ENCODE assay signal across 2 cellular contexts in genomic region chr3:50221051-50221412, GRCh38.
TF ChIP-seq lines count a peak whose summit lies in the region.

No MANE protein-coding gene starts in this region.

TF ChIP-seq in GM12878, 131 proteins besides CTCF, POLR2A, EP300 and RAD21:
- TF ChIP-seq LARP7 (IDR thresholded peaks at IDR 0.05) (no peak), TCF7 (IDR thresholded peaks at IDR 0.05; ENCODE audit: borderline replicate concordance) (no peak), TAF1 (IDR thresholded peaks at IDR 0.05; ENCODE audit: borderline replicate concordance, low read depth, low read length) (no peak), ZBED1 (IDR thresholded peaks at IDR 0.05; ENCODE audit: borderline replicate concordance) (no peak), ASH2L (IDR thresholded peaks at IDR 0.05; ENCODE audit: borderline replicate concordance, low read depth) (no peak), JUNB (IDR thresholded peaks at IDR 0.05) (no peak), YBX1 (IDR thresholded peaks at IDR 0.05) (no peak), KAT2A (conservative IDR thresholded peaks at IDR 0.05; ENCODE audit: control insufficient read depth, low read depth, low read length) (no peak), ELK1 (IDR thresholded peaks at IDR 0.05; ENCODE audit: low read depth, low read length) (no peak), TARDBP (IDR thresholded peaks at IDR 0.05; ENCODE audit: borderline replicate concordance) (no peak), TBL1XR1 (IDR thresholded peaks at IDR 0.05; ENCODE audit: low read depth, low read length) (no peak), EED (IDR thresholded peaks at IDR 0.05; ENCODE audit: low read depth) (no peak), FOS (IDR thresholded peaks at IDR 0.05; ENCODE audit: borderline replicate concordance, extremely low read depth, insufficient read length) (no peak), FOXM1 (IDR thresholded peaks at IDR 0.05; ENCODE audit: low read depth, low read length) (no peak), RAD51 (IDR thresholded peaks at IDR 0.05) (no peak), PKNOX1 (IDR thresholded peaks at IDR 0.05) (no peak), MTA2 (IDR thresholded peaks at IDR 0.05; ENCODE audit: low read depth) (no peak), FOXK2 (IDR thresholded peaks at IDR 0.05) (no peak), POU2F2 (IDR thresholded peaks at IDR 0.05; ENCODE audit: borderline replicate concordance, low read depth, low read length) (no peak)

TF ChIP-seq in liver, 16 proteins besides CTCF, POLR2A, EP300 and RAD21:
- TF ChIP-seq JUND (IDR thresholded peaks at IDR 0.05) = no peak
- TF ChIP-seq HNF4G (IDR thresholded peaks at IDR 0.05) = no peak
- no peak for TF ChIP-seq NR2F2 (IDR thresholded peaks at IDR 0.05)
- TF ChIP-seq GABPA (IDR thresholded peaks at IDR 0.05 in 1 of 2, conservative IDR thresholded peaks at IDR 0.05 in 1 of 2) = no peak
- no peak for TF ChIP-seq MAX (IDR thresholded peaks at IDR 0.05)
- no peak for TF ChIP-seq FOXA2 (IDR thresholded peaks at IDR 0.05)
- TF ChIP-seq REST (IDR thresholded peaks at IDR 0.05) = no peak
- TF ChIP-seq RXRA (IDR thresholded peaks at IDR 0.05) = no peak
